ENCODE assay signal across 8 cellular contexts in the genomic region with DNA sequence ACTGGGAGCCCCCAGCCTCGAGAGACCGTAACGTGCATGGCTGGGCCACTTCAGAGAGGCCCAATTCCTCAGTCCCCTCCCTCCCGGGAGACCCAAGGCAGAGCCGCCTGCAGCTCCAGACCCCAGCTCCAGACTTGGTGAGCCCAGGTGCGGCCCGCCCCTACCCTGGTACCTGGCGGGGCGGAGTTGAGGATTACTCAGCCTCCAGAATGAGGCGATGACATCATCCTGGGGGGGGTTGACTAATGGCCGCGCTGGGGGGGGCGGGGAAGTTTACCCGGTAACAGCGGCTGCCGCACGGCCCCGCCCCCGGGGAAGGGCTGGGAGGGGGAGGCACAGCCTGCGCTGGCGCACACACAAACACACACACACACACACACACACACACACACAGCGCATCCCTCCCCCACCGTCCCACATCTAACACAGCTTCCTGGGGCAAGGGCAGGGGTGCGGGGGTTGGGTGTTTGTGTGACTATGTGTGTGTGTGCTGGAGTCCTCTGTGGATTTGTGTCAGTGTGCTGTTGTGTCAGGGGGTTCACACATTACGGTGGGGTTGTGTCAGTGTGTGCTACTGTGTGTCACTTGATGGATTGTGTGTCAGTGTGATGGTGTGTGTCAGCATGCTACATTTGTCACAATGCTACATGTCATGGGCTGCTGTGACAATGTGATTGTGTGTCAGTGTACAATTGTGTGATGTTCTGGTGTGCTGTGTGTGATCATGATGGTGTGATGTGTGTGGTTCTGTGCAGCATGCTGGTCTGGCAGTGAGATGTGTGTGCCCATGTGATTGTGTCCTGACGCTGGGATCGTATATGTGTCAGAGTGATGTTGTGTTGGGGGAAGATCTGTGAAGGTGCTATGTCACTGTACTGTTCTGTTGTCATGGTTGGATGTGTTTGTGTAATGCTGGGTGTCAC. TPM values are rescaled to one million over a fixed set of nuclear protein-coding genes. Genes with fewer than 3 reads are reported as not detected.
A peak's percentile ranks its signal among the peaks of the same experiment; 100 is the strongest.
DNase-seq lines count a peak whose midpoint lies in the region; ATAC-seq and TF ChIP-seq lines count a peak whose summit lies in the region.

No MANE protein-coding gene starts in this region.

- no TSS peak for BruUV-seq in mammary epithelial cell (replicated peaks; lab: Mats Ljungman, UMichigan)

- H2AFZ ChIP-seq in mammary epithelial cell (ENCODE audit: low read depth, low read length), result peak overlapping the region; percentile 57

- H3K27ac ChIP-seq in mammary epithelial cell (ENCODE audit: insufficient read depth, low read depth, low read length) (no peak overlapping the region), left lung (no peak overlapping the region)

- dilution Hi-C loops in mammary epithelial cell (cut with HindIII; ENCODE audit: low sequenced_read_pairs), result no loop called here

- peak; percentile 70 for ATAC-seq in left lung
- ATAC-seq in HG03097 (IDR thresholded peaks at IDR 0.05; ENCODE audit: low FRiP score, unreplicated experiment), result no peak

- intact Hi-C loops in mammary epithelial cell (cut with micrococcal nuclease), result loop anchor here (5.0 kb wide), 1 partner anchor 164 kb away; no protein-coding TSS in a partner anchor
- intact Hi-C loops in left lung (cut with DNase I), result loop anchor here in 1 of 2 donors (5.0 kb wide), 1 partner anchor 94 kb away; no protein-coding TSS in a partner anchor

- H3K9me3 ChIP-seq in mammary epithelial cell (replicated peaks; ENCODE audit: insufficient read depth, low read length) (no peaks in the 10 kb centered on the region), left lung (no peaks in the 10 kb centered on the region)

- CTCF ChIA-PET in mammary epithelial cell (lab: Charles Lee; ENCODE audit: low non-redundant PET), result no interaction called here

- H3K79me2 ChIP-seq in mammary epithelial cell (ENCODE audit: insufficient read depth, low read length), result no peaks in the 10 kb centered on the region

- peak; percentile 86 for DNase-seq in ELF-1 (ENCODE audit: low read depth, low spot score)
- DNase-seq in NCI-H146 (lab: John Stamatoyannopoulos, UW), result peak; percentile 94
- peak; percentile 74 for DNase-seq in activated CD4-positive, CD25-positive, alpha-beta regulatory T cell treated with anti-CD3 and anti-CD28 coated beads, Interleukin-2, amount 50 U/mL, for 72 hours
- peak; percentile 87 for DNase-seq in mammary epithelial cell
- DNase-seq in left lung, result peak; percentile 79 to 87
- peak; percentile 80 for DNase-seq in stimulated activated CD8-positive, alpha-beta memory T cell treated with anti-CD3 and anti-CD28 coated beads, Interleukin-15, amount 100 ng/mL, for 1 hour (ENCODE audit: low read depth)
- no peak for DNase-seq in DMS114 treated with DMSO at 0.1 percent for 48 hours (lab: John Stamatoyannopoulos, UW; ENCODE audit: unreplicated experiment)

- H3K27me3 ChIP-seq in mammary epithelial cell (ENCODE audit: insufficient read depth, low read length) (no peaks in the 10 kb centered on the region), left lung (peaks cover 13 to 52% of the 10 kb centered on the region in 2 donors)

- H3K4me1 ChIP-seq in mammary epithelial cell (ENCODE audit: insufficient read depth, low read length), result peaks cover 26% of the 10 kb centered on the region
- H3K4me1 ChIP-seq in left lung, result peaks cover 5 to 53% of the 10 kb centered on the region in 2 donors

- H3K4me3 ChIP-seq in mammary epithelial cell (replicated peaks in 1 of 3; ENCODE audit: insufficient read depth in 1 of 3, low read depth in 2 of 3, low read length in 3 of 3) (peak overlapping the region in 1 of 3 experiments; percentile 33), left lung (no peak overlapping the region)

- in situ Hi-C loops in mammary epithelial cell (cut with MboI; ENCODE audit: low sequenced_read_pairs in 2 of 2), result loop anchor here (5.0 to 10.0 kb wide), 2 partner anchors 86 to 109 kb away; a partner anchor contains a TSS

- no peaks in the 10 kb centered on the region for H4K20me1 ChIP-seq in mammary epithelial cell (ENCODE audit: insufficient read depth, low read length)

- no peak for TF ChIP-seq CTCF in mammary epithelial cell (conservative IDR thresholded peaks at IDR 0.05 in 1 of 2, IDR thresholded peaks at IDR 0.05 in 1 of 2; ENCODE audit: extremely low read depth in 1 of 2, insufficient read depth in 1 of 2, low read depth in 1 of 2, low read length in 2 of 2)
- TF ChIP-seq CTCF in left lung (IDR thresholded peaks at IDR 0.05), result no peak

- WGBS in mammary epithelial cell (ENCODE audit: low coverage, missing lambda C conversion rate), result 28% methylated on average over 7 of the region's 27 CpGs

- no peaks in the 10 kb centered on the region for H3K36me3 ChIP-seq in mammary epithelial cell (ENCODE audit: insufficient read depth, low read length)
- H3K36me3 ChIP-seq in left lung, result no peaks in the 10 kb centered on the region

- no peak overlapping the region for H3K9ac ChIP-seq in mammary epithelial cell (ENCODE audit: insufficient read depth, low read length)

- H3K4me2 ChIP-seq in mammary epithelial cell (ENCODE audit: insufficient read depth, low read depth, low read length), result peak overlapping the region; percentile 62

RNA-seq across cellular contexts. Expression of a gene that starts 10.3 kb away (rescaled TPM):
- total RNA-seq in mammary epithelial cell, result 1 to 10 TPM; 7.0 to 8.1 TPM
- 1.4 TPM for polyA plus RNA-seq in mammary epithelial cell
- 1.2 TPM for polyA minus RNA-seq in mammary epithelial cell
- 10 to 100 TPM in 1 of 2 donors, 1 to 10 TPM in 1; 8.7 to 13.8 TPM for total RNA-seq in left lung

RNA-seq across cellular contexts. Expression of a gene that starts 15.1 kb away (rescaled TPM):
- total RNA-seq in mammary epithelial cell (10 to 100 TPM in 1 of 2 donors, 1 to 10 TPM in 1; 4.7 to 29.6 TPM), left lung (10 to 100 TPM; 28.2 to 28.9 TPM)
- 3.2 TPM for polyA plus RNA-seq in mammary epithelial cell
- 9.1 TPM for polyA minus RNA-seq in mammary epithelial cell

RNA-seq across cellular contexts. Expression of a gene that starts 33.4 kb away (rescaled TPM):
- total RNA-seq in mammary epithelial cell (10 to 100 TPM in 1 of 2 donors, 1 to 10 TPM in 1; 2.0 to 10.9 TPM), left lung (10 to 100 TPM; 22.1 to 22.2 TPM)
- polyA plus RNA-seq in mammary epithelial cell, result 0.65 TPM
- not detected for polyA minus RNA-seq in mammary epithelial cell
